Comparison of ENCODE assay signal across 12 cellular contexts in genomic region chr12:109049794-109050193, GRCh38. TPM values are rescaled to one million over a fixed set of nuclear protein-coding genes. Genes with fewer than 3 reads are reported as not detected.
"Had no signal": no experiment of that assay in that cellular context is flagged by ENCODE, and none has a peak within 500 bp of the region (broad histone marks: within the 10 kb centered on the region; RNA-seq: fewer than 3 reads in every experiment).

No MANE protein-coding gene starts in this region.

RNA-seq across cellular contexts. Expression of gene SVOP, which starts 28.9 kb away (rescaled TPM):
- total RNA-seq: activated CD4-positive, alpha-beta memory T cell treated with anti-CD3 and anti-CD28 coated beads for 36 hours; activated CD4-positive, alpha-beta T cell treated with anti-CD3 and anti-CD28 coated beads for 36 hours; activated CD4-positive, alpha-beta T cell treated with anti-CD3 and anti-CD28 coated beads, Interleukin-2, amount 10 ng/mL, durations not matched to agents 24 days and 14 days; activated CD8-positive, alpha-beta memory T cell treated with anti-CD3 and anti-CD28 coated beads for 36 hours; activated CD8-positive, alpha-beta memory T cell treated with anti-CD3 and anti-CD28 coated beads, Interleukin-2, amount 10 ng/mL, durations not matched to agents 7 days and 5 days; activated CD8-positive, alpha-beta T cell treated with anti-CD3 and anti-CD28 coated beads, Interleukin-2, amount 10 ng/mL, durations not matched to agents 7 days and 5 days; activated naive CD4-positive, alpha-beta T cell treated with anti-CD3 and anti-CD28 coated beads for 36 hours; activated naive CD8-positive, alpha-beta T cell treated with anti-CD3 and anti-CD28 coated beads for 36 hours; activated T-helper 1 cell treated with anti-CD3 and anti-CD28 coated beads, Interleukin-12 subunit alpha, Interleukin-12 subunit beta, Interleukin-2, Interleukin-4 antibody, amounts not matched to agents 30 ng/mL and 10 ng/mL and 1 ng/mL, durations not matched to agents 14 hours and 24 hours and 36 hours; activated T-helper 2 cell treated with anti-CD3 and anti-CD28 coated beads, Interferon-gamma antibody, Interleukin-2, Interleukin-4, amounts not matched to agents 10 μg/mL and 5 μg/mL and 100 μg/mL, durations not matched to agents 14 hours and 24 hours and 36 hours; aorta; foreskin keratinocyte had no signal
